ENCODE assay signal across 8 cellular contexts in the genomic region with DNA sequence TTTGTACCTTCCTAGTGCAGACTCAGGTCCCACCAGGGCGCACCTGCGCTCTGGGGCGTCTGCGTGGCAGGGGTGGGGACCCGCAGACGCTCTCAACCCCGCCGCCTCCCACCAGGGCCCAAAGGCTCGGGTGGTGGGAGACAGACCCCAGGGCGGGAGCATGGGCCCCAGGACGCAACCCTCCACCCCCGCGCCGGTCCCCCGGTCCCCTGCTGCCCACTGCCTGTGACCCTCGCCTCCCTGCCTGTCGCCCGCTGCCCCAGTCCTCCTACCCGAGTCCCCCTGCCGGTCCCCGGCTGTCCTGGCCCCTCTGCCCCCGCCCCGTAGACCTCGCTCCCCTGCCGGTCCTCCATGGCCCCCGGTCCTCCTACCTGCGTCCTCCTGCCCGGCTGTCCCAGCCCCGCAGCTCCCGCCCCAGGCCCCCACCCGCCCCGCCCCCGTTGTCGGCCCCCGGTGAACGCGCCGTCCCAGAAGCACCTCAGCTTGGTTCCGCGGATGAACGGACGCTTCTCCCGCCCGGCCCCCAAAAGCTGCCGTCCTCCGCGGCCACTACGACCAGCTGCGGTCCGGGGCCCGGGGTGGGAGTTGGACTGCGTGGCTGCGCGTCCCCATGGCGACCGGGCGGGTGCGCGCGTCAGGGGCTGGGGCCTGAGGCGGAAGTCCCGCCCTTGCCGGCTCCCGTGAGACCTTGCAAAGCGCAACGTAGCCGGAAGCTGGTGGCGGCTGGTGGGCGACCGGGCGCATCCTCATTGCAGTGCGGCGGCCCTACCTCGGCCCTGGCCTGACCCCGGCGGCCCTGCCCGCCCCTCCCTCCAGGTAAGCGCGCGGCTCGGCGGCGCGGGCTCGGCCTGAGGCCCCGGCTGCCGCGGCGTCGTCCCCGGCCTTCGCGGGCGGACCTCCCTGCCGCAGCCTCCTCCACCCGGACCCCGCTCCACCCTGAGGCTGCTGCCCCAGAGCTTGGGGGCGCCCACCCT. TPM values are rescaled to one million over a fixed set of nuclear protein-coding genes. Genes with fewer than 3 reads are reported as not detected.
DNase-seq lines count a peak whose midpoint lies in the region; TF ChIP-seq lines count a peak whose summit lies in the region.

A gene (plus strand): TSS at position 709 of the 974 bp plus-strand sequence. CDS start 2,768 bp downstream, outside the sequence.

- no peak within 1 kb of the TSS for H2BK15ac ChIP-seq in neuronal stem cell (ENCODE audit: low read length)

- peak; percentile 86 for DNase-seq in EL
- peak; percentile 100 for DNase-seq in H7
- DNase-seq in MM.1S = peak; percentile 90
- DNase-seq in SJCRH30 = peak; percentile 98
- peak; percentile 82 for DNase-seq in activated gamma-delta T cell treated with anti-CD3 and anti-CD28 coated beads, Interleukin-2, amount 50 U/mL, for 16 hours (ENCODE audit: low read depth)
- DNase-seq in foreskin melanocyte = peak; percentile 65
- peak; percentile 90 for DNase-seq in neuronal stem cell (ENCODE audit: low spot score)

- H3K79me1 ChIP-seq in neuronal stem cell (ENCODE audit: low read depth, low read length) = peaks cover 22% of the 10 kb centered on the region

- no peak within 1 kb of the TSS for H4K8ac ChIP-seq in neuronal stem cell (ENCODE audit: low read depth, low read length)

- H2AFZ ChIP-seq in MM.1S (ENCODE audit: low read length) = peak within 1 kb of the TSS; percentile 58; the same call in 1 of the 2 replicates
- H2AFZ ChIP-seq in neuronal stem cell (ENCODE audit: low read length) = peak within 1 kb of the TSS; percentile 86

- no peak within 1 kb of the TSS for H2BK120ac ChIP-seq in neuronal stem cell (ENCODE audit: low read depth, low read length)

- H3K4me2 ChIP-seq in MM.1S (ENCODE audit: low read depth, low read length) = peak within 1 kb of the TSS; percentile 87
- H3K4me2 ChIP-seq in neuronal stem cell (ENCODE audit: insufficient read depth, low read length, poor library complexity, severe bottlenecking) = peak within 1 kb of the TSS; percentile 95

- H3K4me1 ChIP-seq in MM.1S (ENCODE audit: low read length) = 0 out of 2 replicates have a peak, but pooled peaks cover 6% of the 10 kb centered on the region
- H3K4me1 ChIP-seq in SJCRH30 = peaks cover 48% of the 10 kb centered on the region
- peaks cover 4 to 32% of the 10 kb centered on the region in 2 donors for H3K4me1 ChIP-seq in neuronal stem cell (ENCODE audit: control insufficient read depth in 2 of 2, insufficient read depth in 1 of 2, low read depth in 1 of 2, low read length in 2 of 2)
- peaks cover 12 to 25% (median 21%) of the 10 kb centered on the region in 5 donors for H3K4me1 ChIP-seq in subcutaneous abdominal adipose tissue (ENCODE audit: control insufficient read depth in 5 of 5, insufficient read depth in 5 of 5, low read length in 5 of 5)

- WGBS in neuronal stem cell (ENCODE audit: extremely low coverage in 2 of 2, insufficient read length in 2 of 2, insufficient replicate concordance in 1 of 2), 2 donors = no CpG with 5 or more reads among the region's 98 CpGs

- no peak for TF ChIP-seq CTCF in MM.1S (IDR thresholded peaks at IDR 0.05; ENCODE audit: low read length)

- no peaks in the 10 kb centered on the region for H3K9me2 ChIP-seq in MM.1S (replicated peaks; ENCODE audit: insufficient read depth, low read length)

- H3K23ac ChIP-seq in neuronal stem cell (ENCODE audit: low read depth, low read length, poor library complexity) = peak within 1 kb of the TSS; percentile 99

- H3K9ac ChIP-seq in MM.1S (ENCODE audit: low read length) = peak within 1 kb of the TSS; percentile 70
- H3K9ac ChIP-seq in neuronal stem cell (ENCODE audit: low read depth, low read length, poor library complexity) = peak within 1 kb of the TSS; percentile 95
- H3K9ac ChIP-seq in subcutaneous abdominal adipose tissue (ENCODE audit: low read length in 5 of 5) = peak within 1 kb of the TSS; percentile 20 to 88 (median 83)

- peak within 1 kb of the TSS; percentile 94 for H3K18ac ChIP-seq in neuronal stem cell (ENCODE audit: low read length)

- peak within 1 kb of the TSS; percentile 30 for H3K4ac ChIP-seq in neuronal stem cell (ENCODE audit: low read length)

- H2AK5ac ChIP-seq in neuronal stem cell (ENCODE audit: low read depth, low read length) = peak within 1 kb of the TSS; percentile 94

- H3K4me3 ChIP-seq in H7 (ENCODE audit: insufficient read depth, low read depth, low read length) (peak within 1 kb of the TSS; percentile 66), MM.1S (ENCODE audit: low read length) (peak within 1 kb of the TSS; percentile 67), SJCRH30 (peak within 1 kb of the TSS; percentile 90), neuronal stem cell (ENCODE audit: low read length in 2 of 2) (peak within 1 kb of the TSS; percentile 96 to 97), subcutaneous abdominal adipose tissue (ENCODE audit: low read depth in 1 of 5, low read length in 5 of 5) (peak within 1 kb of the TSS; percentile 65 to 82 (median 77))

- H3F3A ChIP-seq in MM.1S (ENCODE audit: insufficient read depth, low read length) = no peaks in the 10 kb centered on the region

- H3K9me3 ChIP-seq in MM.1S (replicated peaks; ENCODE audit: insufficient read depth, low read length) = no peaks in the 10 kb centered on the region
- H3K9me3 ChIP-seq in SJCRH30 (replicated peaks) = no peaks in the 10 kb centered on the region
- H3K9me3 ChIP-seq in neuronal stem cell (replicated peaks in 1 of 2; ENCODE audit: control insufficient read depth in 2 of 2, insufficient read depth in 1 of 2, low read depth in 1 of 2, low read length in 2 of 2) = no peaks in the 10 kb centered on the region
- no peaks in the 10 kb centered on the region for H3K9me3 ChIP-seq in subcutaneous abdominal adipose tissue (ENCODE audit: control insufficient read depth in 5 of 5, low read length in 5 of 5)

- H3K14ac ChIP-seq in neuronal stem cell (ENCODE audit: low read length) = no peak within 1 kb of the TSS

- no peaks in the 10 kb centered on the region for H3K27me3 ChIP-seq in H7 (ENCODE audit: control insufficient read depth, insufficient read depth, low read length)
- H3K27me3 ChIP-seq in MM.1S (replicated peaks; ENCODE audit: insufficient read depth, low read length) = peaks cover 22% of the 10 kb centered on the region
- no peaks in the 10 kb centered on the region for H3K27me3 ChIP-seq in SJCRH30
- H3K27me3 ChIP-seq in neuronal stem cell (ENCODE audit: control insufficient read depth in 3 of 3, insufficient read depth in 3 of 3, low read depth in 1 of 3, low read length in 3 of 3) = no peaks in the 10 kb centered on the region
- H3K27me3 ChIP-seq in subcutaneous abdominal adipose tissue (ENCODE audit: control insufficient read depth in 5 of 5, insufficient read depth in 4 of 5, low read length in 5 of 5) = peaks cover 0 to 16% (median 13%) of the 10 kb centered on the region in 5 donors

- H3K27ac ChIP-seq in MM.1S (ENCODE audit: low read length) = no peak within 1 kb of the TSS
- no peak within 1 kb of the TSS for H3K27ac ChIP-seq in SJCRH30
- no peak within 1 kb of the TSS for H3K27ac ChIP-seq in neuronal stem cell (replicated peaks; ENCODE audit: low read length)
- H3K27ac ChIP-seq in subcutaneous abdominal adipose tissue (ENCODE audit: low read depth, low read length) = no peak within 1 kb of the TSS

- H3K79me2 ChIP-seq in MM.1S (ENCODE audit: low read length) = peaks cover 45% of the 10 kb centered on the region

- H2BK5ac ChIP-seq in neuronal stem cell (ENCODE audit: low read length) = peak within 1 kb of the TSS; percentile 62

- no peak within 1 kb of the TSS for H4K91ac ChIP-seq in neuronal stem cell (ENCODE audit: low read depth, low read length, poor library complexity)

- no peak within 1 kb of the TSS for H2BK12ac ChIP-seq in neuronal stem cell (ENCODE audit: low read length)

- H3K36me3 ChIP-seq in H7 (replicated peaks; ENCODE audit: control insufficient read depth, insufficient read depth, low read length) (peaks cover 9% of the 10 kb centered on the region), MM.1S (replicated peaks; ENCODE audit: insufficient read depth, low read length) (no peaks in the 10 kb centered on the region), SJCRH30 (peaks cover 17% of the 10 kb centered on the region), neuronal stem cell (replicated peaks in 1 of 2; ENCODE audit: control insufficient read depth in 2 of 2, insufficient read depth in 2 of 2, low read length in 2 of 2) (peaks cover 12 to 19% of the 10 kb centered on the region in 2 donors), subcutaneous abdominal adipose tissue (ENCODE audit: control insufficient read depth in 5 of 5, insufficient read depth in 5 of 5, low read length in 5 of 5) (peaks cover 0 to 17% (median 16%) of the 10 kb centered on the region in 5 donors)

- peaks cover 4% of the 10 kb centered on the region; the same call in 1 of the 2 replicates for H4K20me1 ChIP-seq in MM.1S (ENCODE audit: insufficient read depth, low read length)

RNA-seq across cellular contexts. Expression of the gene that starts here (rescaled TPM):
- total RNA-seq in H7 (2014; rRNA removed; shearing (Covaris generic)) = 88.0 and 114 TPM in 2 replicates
- total RNA-seq in SJCRH30 (2014; rRNA removed; shearing (Covaris generic)) = 72.5 and 96.8 TPM in 2 replicates
- polyA plus RNA-seq in neuronal stem cell (2013, experiment 1 of 2) = 60.7 TPM
- 56.3 TPM for polyA plus RNA-seq in neuronal stem cell (2013, experiment 2 of 2)
